ENCODE assay signal across 1 cellular context in the genomic region with DNA sequence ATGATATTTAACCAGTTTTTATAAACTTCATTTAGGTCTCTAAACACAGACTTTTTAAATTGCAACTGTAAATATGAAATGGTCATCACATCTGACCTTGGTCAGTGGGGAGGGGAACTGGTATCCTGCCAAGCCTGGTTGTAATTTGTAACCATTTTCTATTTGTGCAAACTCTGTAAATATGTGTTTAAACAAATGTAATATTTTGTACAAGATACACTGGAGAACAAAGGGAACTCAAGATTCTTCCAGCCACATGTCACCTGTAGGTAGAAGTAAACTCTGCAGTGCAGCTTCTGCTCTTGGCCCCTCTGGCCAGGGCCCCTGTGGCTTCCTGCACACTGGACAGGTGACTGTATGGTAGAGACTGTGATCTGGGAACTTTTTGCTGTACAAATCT.
A peak's percentile ranks its signal among the peaks of the same experiment; 100 is the strongest.
TF ChIP-seq lines count a peak whose summit lies in the region.

No MANE protein-coding gene starts in this region.

TF ChIP-seq in HepG2, 621 proteins besides CTCF, POLR2A, EP300 and RAD21 (continued from another document and continues in another):
- TF ChIP-seq NFKBIZ (CRISPR knock-in tag; IDR thresholded peaks at IDR 0.05) (no peak), KDM1A (CRISPR knock-in tag; IDR thresholded peaks at IDR 0.05) (no peak), PHB2 (IDR thresholded peaks at IDR 0.05; ENCODE audit: partially characterized antibody) (no peak), FOXA3 (CRISPR knock-in tag; IDR thresholded peaks at IDR 0.05) (peak; percentile 87), SNRNP70 (IDR thresholded peaks at IDR 0.05; ENCODE audit: low read depth, low read length) (no peak), ZNF205 (CRISPR knock-in tag; IDR thresholded peaks at IDR 0.05) (0 out of 2 replicates have a peak, but pooled peaks have one; percentile 32), MLLT10 (CRISPR knock-in tag; IDR thresholded peaks at IDR 0.05) (no peak), IKZF1 (IDR thresholded peaks at IDR 0.05) (no peak), ELF1 (CRISPR knock-in tag; IDR thresholded peaks at IDR 0.05) (no peak), TARDBP (CRISPR knock-in tag; IDR thresholded peaks at IDR 0.05) (no peak; the same call in 1 of the 2 replicates), ETV5 (CRISPR knock-in tag; IDR thresholded peaks at IDR 0.05; ENCODE audit: borderline replicate concordance) (no peak; the same call in 1 of the 2 replicates), IRF2 (CRISPR knock-in tag; IDR thresholded peaks at IDR 0.05) (no peak), ZNF543 (CRISPR knock-in tag; IDR thresholded peaks at IDR 0.05) (no peak), ZNF180 (CRISPR knock-in tag; IDR thresholded peaks at IDR 0.05; ENCODE audit: borderline replicate concordance, low read depth) (no peak), ZNF329 (CRISPR knock-in tag; IDR thresholded peaks at IDR 0.05; ENCODE audit: low read depth) (no peak), ZNF883 (CRISPR knock-in tag; IDR thresholded peaks at IDR 0.05; ENCODE audit: not compliant biosample characterization) (no peak), ZNF331 (CRISPR knock-in tag; IDR thresholded peaks at IDR 0.05) (0 out of 2 replicates have a peak, but pooled peaks have one; percentile 10), KLF9 (CRISPR knock-in tag; IDR thresholded peaks at IDR 0.05; ENCODE audit: low read depth) (no peak), HMG20A (CRISPR knock-in tag; IDR thresholded peaks at IDR 0.05; ENCODE audit: borderline replicate concordance) (peak; percentile 82; the same call in 1 of the 2 replicates), TBX3 (IDR thresholded peaks at IDR 0.05; ENCODE audit: borderline replicate concordance) (no peak), SRF (IDR thresholded peaks at IDR 0.05; ENCODE audit: low read depth, low read length) (no peak), HNF4G (IDR thresholded peaks at IDR 0.05; ENCODE audit: borderline replicate concordance, low read depth, low read length) (no peak), HNF4G (CRISPR knock-in tag; IDR thresholded peaks at IDR 0.05; ENCODE audit: borderline replicate concordance, low read depth) (no peak), MIER3 (CRISPR knock-in tag; IDR thresholded peaks at IDR 0.05; ENCODE audit: borderline replicate concordance) (no peak), SETDB1 (CRISPR knock-in tag; IDR thresholded peaks at IDR 0.05; ENCODE audit: borderline replicate concordance) (no peak), ZNF33B (CRISPR knock-in tag; IDR thresholded peaks at IDR 0.05) (no peak), RBM39 (IDR thresholded peaks at IDR 0.05; ENCODE audit: low read depth, low read length, poor library complexity, severe bottlenecking) (no peak), RNF2 (conservative IDR thresholded peaks at IDR 0.05; ENCODE audit: low read depth) (no peak), FOXC1 (CRISPR knock-in tag; IDR thresholded peaks at IDR 0.05; ENCODE audit: borderline replicate concordance) (no peak), RELA (CRISPR knock-in tag; IDR thresholded peaks at IDR 0.05) (no peak), BCL6 (CRISPR knock-in tag; IDR thresholded peaks at IDR 0.05) (peak; percentile 51; the same call in 1 of the 2 replicates), ZNF672 (CRISPR knock-in tag; IDR thresholded peaks at IDR 0.05) (no peak), ZNF430 (CRISPR knock-in tag; IDR thresholded peaks at IDR 0.05) (peak; percentile 48; the same call in 1 of the 2 replicates), CAMTA2 (CRISPR knock-in tag; IDR thresholded peaks at IDR 0.05; ENCODE audit: borderline replicate concordance) (no peak), TAF15 (IDR thresholded peaks at IDR 0.05; ENCODE audit: low read depth, low read length, poor library complexity, severe bottlenecking) (no peak), ZNF563 (CRISPR knock-in tag; IDR thresholded peaks at IDR 0.05) (no peak), TCF7 (IDR thresholded peaks at IDR 0.05; ENCODE audit: low read depth) (peak; percentile 57; the same call in 1 of the 2 replicates), U2AF1 (optimal IDR thresholded peaks at IDR 0.05; ENCODE audit: low read depth, low read length) (no peak), ZNF558 (CRISPR knock-in tag; IDR thresholded peaks at IDR 0.05; ENCODE audit: borderline replicate concordance) (no peak), KLF13 (CRISPR knock-in tag; IDR thresholded peaks at IDR 0.05) (no peak), THAP11 (CRISPR knock-in tag; IDR thresholded peaks at IDR 0.05) (no peak), EEA1 (CRISPR knock-in tag; IDR thresholded peaks at IDR 0.05; ENCODE audit: borderline replicate concordance) (no peak), ZNF335 (CRISPR knock-in tag; IDR thresholded peaks at IDR 0.05) (no peak), MAFG (CRISPR knock-in tag; IDR thresholded peaks at IDR 0.05) (no peak), GTF3A (CRISPR knock-in tag; conservative IDR thresholded peaks at IDR 0.05) (no peak), GABPA (IDR thresholded peaks at IDR 0.05; ENCODE audit: low read depth, low read length) (no peak), GABPA (CRISPR knock-in tag; IDR thresholded peaks at IDR 0.05; ENCODE audit: low read depth) (no peak), KDM5B (CRISPR knock-in tag; IDR thresholded peaks at IDR 0.05; ENCODE audit: borderline replicate concordance) (no peak), POLR2AphosphoS2 (IDR thresholded peaks at IDR 0.05; ENCODE audit: low read depth, low read length) (no peak), PTBP1 (IDR thresholded peaks at IDR 0.05; ENCODE audit: low read depth, low read length, poor library complexity, severe bottlenecking) (no peak), MTA3 (CRISPR knock-in tag; IDR thresholded peaks at IDR 0.05) (no peak), ZNF263 (CRISPR knock-in tag; IDR thresholded peaks at IDR 0.05) (no peak), AGO1 (IDR thresholded peaks at IDR 0.05; ENCODE audit: low read depth, low read length, poor library complexity, severe bottlenecking) (no peak), ZNF234 (CRISPR knock-in tag; conservative IDR thresholded peaks at IDR 0.05) (no peak), TBX2 (CRISPR knock-in tag; IDR thresholded peaks at IDR 0.05; ENCODE audit: borderline replicate concordance) (peak; percentile 25; the same call in 1 of the 2 replicates), NFIB (CRISPR knock-in tag; IDR thresholded peaks at IDR 0.05; ENCODE audit: borderline replicate concordance) (no peak), TOPORS (CRISPR knock-in tag; IDR thresholded peaks at IDR 0.05) (no peak), HDAC1 (CRISPR knock-in tag; IDR thresholded peaks at IDR 0.05) (0 out of 2 replicates have a peak, but pooled peaks have one; percentile 18), MYC (CRISPR knock-in tag; IDR thresholded peaks at IDR 0.05; ENCODE audit: borderline replicate concordance) (no peak)
- TF ChIP-seq, protein P1, sequence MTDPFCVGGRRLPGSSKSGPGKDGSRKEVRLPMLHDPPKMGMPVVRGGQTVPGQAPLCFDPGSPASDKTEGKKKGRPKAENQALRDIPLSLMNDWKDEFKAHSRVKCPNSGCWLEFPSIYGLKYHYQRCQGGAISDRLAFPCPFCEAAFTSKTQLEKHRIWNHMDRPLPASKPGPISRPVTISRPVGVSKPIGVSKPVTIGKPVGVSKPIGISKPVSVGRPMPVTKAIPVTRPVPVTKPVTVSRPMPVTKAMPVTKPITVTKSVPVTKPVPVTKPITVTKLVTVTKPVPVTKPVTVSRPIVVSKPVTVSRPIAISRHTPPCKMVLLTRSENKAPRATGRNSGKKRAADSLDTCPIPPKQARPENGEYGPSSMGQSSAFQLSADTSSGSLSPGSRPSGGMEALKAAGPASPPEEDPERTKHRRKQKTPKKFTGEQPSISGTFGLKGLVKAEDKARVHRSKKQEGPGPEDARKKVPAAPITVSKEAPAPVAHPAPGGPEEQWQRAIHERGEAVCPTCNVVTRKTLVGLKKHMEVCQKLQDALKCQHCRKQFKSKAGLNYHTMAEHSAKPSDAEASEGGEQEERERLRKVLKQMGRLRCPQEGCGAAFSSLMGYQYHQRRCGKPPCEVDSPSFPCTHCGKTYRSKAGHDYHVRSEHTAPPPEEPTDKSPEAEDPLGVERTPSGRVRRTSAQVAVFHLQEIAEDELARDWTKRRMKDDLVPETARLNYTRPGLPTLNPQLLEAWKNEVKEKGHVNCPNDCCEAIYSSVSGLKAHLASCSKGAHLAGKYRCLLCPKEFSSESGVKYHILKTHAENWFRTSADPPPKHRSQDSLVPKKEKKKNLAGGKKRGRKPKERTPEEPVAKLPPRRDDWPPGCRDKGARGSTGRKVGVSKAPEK (CRISPR knock-in tag; IDR thresholded peaks at IDR 0.05; ENCODE audit: borderline replicate concordance), result no peak
- TF ChIP-seq, protein P2, sequence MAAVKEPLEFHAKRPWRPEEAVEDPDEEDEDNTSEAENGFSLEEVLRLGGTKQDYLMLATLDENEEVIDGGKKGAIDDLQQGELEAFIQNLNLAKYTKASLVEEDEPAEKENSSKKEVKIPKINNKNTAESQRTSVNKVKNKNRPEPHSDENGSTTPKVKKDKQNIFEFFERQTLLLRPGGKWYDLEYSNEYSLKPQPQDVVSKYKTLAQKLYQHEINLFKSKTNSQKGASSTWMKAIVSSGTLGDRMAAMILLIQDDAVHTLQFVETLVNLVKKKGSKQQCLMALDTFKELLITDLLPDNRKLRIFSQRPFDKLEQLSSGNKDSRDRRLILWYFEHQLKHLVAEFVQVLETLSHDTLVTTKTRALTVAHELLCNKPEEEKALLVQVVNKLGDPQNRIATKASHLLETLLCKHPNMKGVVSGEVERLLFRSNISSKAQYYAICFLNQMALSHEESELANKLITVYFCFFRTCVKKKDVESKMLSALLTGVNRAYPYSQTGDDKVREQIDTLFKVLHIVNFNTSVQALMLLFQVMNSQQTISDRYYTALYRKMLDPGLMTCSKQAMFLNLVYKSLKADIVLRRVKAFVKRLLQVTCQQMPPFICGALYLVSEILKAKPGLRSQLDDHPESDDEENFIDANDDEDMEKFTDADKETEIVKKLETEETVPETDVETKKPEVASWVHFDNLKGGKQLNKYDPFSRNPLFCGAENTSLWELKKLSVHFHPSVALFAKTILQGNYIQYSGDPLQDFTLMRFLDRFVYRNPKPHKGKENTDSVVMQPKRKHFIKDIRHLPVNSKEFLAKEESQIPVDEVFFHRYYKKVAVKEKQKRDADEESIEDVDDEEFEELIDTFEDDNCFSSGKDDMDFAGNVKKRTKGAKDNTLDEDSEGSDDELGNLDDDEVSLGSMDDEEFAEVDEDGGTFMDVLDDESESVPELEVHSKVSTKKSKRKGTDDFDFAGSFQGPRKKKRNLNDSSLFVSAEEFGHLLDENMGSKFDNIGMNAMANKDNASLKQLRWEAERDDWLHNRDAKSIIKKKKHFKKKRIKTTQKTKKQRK (IDR thresholded peaks at IDR 0.05; ENCODE audit: low read length), result no peak
- TF ChIP-seq, protein P3, sequence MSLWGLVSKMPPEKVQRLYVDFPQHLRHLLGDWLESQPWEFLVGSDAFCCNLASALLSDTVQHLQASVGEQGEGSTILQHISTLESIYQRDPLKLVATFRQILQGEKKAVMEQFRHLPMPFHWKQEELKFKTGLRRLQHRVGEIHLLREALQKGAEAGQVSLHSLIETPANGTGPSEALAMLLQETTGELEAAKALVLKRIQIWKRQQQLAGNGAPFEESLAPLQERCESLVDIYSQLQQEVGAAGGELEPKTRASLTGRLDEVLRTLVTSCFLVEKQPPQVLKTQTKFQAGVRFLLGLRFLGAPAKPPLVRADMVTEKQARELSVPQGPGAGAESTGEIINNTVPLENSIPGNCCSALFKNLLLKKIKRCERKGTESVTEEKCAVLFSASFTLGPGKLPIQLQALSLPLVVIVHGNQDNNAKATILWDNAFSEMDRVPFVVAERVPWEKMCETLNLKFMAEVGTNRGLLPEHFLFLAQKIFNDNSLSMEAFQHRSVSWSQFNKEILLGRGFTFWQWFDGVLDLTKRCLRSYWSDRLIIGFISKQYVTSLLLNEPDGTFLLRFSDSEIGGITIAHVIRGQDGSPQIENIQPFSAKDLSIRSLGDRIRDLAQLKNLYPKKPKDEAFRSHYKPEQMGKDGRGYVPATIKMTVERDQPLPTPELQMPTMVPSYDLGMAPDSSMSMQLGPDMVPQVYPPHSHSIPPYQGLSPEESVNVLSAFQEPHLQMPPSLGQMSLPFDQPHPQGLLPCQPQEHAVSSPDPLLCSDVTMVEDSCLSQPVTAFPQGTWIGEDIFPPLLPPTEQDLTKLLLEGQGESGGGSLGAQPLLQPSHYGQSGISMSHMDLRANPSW (CRISPR knock-in tag; IDR thresholded peaks at IDR 0.05; ENCODE audit: borderline replicate concordance), result no peak
- TF ChIP-seq, protein P4, sequence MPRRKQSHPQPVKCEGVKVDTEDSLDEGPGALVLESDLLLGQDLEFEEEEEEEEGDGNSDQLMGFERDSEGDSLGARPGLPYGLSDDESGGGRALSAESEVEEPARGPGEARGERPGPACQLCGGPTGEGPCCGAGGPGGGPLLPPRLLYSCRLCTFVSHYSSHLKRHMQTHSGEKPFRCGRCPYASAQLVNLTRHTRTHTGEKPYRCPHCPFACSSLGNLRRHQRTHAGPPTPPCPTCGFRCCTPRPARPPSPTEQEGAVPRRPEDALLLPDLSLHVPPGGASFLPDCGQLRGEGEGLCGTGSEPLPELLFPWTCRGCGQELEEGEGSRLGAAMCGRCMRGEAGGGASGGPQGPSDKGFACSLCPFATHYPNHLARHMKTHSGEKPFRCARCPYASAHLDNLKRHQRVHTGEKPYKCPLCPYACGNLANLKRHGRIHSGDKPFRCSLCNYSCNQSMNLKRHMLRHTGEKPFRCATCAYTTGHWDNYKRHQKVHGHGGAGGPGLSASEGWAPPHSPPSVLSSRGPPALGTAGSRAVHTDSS (CRISPR knock-in tag; conservative IDR thresholded peaks at IDR 0.05), result no peak
- TF ChIP-seq, protein P5, sequence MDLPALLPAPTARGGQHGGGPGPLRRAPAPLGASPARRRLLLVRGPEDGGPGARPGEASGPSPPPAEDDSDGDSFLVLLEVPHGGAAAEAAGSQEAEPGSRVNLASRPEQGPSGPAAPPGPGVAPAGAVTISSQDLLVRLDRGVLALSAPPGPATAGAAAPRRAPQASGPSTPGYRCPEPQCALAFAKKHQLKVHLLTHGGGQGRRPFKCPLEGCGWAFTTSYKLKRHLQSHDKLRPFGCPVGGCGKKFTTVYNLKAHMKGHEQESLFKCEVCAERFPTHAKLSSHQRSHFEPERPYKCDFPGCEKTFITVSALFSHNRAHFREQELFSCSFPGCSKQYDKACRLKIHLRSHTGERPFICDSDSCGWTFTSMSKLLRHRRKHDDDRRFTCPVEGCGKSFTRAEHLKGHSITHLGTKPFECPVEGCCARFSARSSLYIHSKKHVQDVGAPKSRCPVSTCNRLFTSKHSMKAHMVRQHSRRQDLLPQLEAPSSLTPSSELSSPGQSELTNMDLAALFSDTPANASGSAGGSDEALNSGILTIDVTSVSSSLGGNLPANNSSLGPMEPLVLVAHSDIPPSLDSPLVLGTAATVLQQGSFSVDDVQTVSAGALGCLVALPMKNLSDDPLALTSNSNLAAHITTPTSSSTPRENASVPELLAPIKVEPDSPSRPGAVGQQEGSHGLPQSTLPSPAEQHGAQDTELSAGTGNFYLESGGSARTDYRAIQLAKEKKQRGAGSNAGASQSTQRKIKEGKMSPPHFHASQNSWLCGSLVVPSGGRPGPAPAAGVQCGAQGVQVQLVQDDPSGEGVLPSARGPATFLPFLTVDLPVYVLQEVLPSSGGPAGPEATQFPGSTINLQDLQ (CRISPR knock-in tag; IDR thresholded peaks at IDR 0.05), result no peak
- TF ChIP-seq, protein P6, sequence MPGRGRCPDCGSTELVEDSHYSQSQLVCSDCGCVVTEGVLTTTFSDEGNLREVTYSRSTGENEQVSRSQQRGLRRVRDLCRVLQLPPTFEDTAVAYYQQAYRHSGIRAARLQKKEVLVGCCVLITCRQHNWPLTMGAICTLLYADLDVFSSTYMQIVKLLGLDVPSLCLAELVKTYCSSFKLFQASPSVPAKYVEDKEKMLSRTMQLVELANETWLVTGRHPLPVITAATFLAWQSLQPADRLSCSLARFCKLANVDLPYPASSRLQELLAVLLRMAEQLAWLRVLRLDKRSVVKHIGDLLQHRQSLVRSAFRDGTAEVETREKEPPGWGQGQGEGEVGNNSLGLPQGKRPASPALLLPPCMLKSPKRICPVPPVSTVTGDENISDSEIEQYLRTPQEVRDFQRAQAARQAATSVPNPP (CRISPR knock-in tag; IDR thresholded peaks at IDR 0.05), result no peak
